ENCODE assay signal across 17 cellular contexts in the genomic region with DNA sequence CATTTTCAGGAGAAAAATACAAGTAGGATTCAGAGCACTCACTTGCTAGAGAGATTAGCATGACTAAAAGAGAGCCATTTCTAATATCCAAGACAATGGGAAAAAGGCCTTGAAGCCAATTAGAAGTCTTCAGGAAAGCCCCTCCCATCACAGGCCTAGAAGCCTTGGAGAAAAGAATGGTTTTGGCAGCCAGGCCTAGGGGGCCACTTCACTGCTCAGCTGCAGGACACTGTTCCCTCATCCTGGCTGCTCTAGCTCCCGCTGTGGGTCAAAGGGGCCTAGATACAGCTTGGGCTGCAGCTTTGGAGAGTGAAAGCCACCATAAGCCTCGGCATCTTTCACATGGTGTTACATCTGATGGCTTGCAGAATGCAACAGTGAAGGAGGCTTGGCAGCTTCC.
DNase-seq lines count a peak whose midpoint lies in the region; TF ChIP-seq lines count a peak whose summit lies in the region.
"Had no signal": no experiment of that assay in that cellular context is flagged by ENCODE, and none has a peak within 500 bp of the region (broad histone marks: within the 10 kb centered on the region; RNA-seq: fewer than 3 reads in every experiment).

No MANE protein-coding gene starts in this region.

- H3K4me3 ChIP-seq in HEK293 (ENCODE audit: low read depth, low read length), result no peak overlapping the region
- no peak overlapping the region for H3K4me3 ChIP-seq in endodermal cell (ENCODE audit: low read length)
- no peak overlapping the region for H3K4me3 ChIP-seq in vagina
- no peak overlapping the region for H3K4me3 ChIP-seq in sigmoid colon
- H3K4me3 ChIP-seq: A549, K562 had no signal

- H3K9me3 ChIP-seq in HEK293 (ENCODE audit: control insufficient read depth, insufficient read depth, low read depth, low read length), result no peaks in the 10 kb centered on the region
- no peaks in the 10 kb centered on the region for H3K9me3 ChIP-seq in endodermal cell (ENCODE audit: control insufficient read depth, low read length)
- H3K9me3 ChIP-seq in vagina, result no peaks in the 10 kb centered on the region
- H3K9me3 ChIP-seq in sigmoid colon, result no peaks in the 10 kb centered on the region
- H3K9me3 ChIP-seq: A549, BE2C had no signal

- no peak overlapping the region for H3K27ac Mint-ChIP-seq in endodermal cell
- no peak overlapping the region for H3K27ac Mint-ChIP-seq in immature natural killer cell
- H3K27ac Mint-ChIP-seq: CD4-positive, alpha-beta memory T cell had no signal

- H3K4me1 Mint-ChIP-seq in endodermal cell (peaks cover 2% of the 10 kb centered on the region), immature natural killer cell (no peaks in the 10 kb centered on the region)
- H3K4me1 Mint-ChIP-seq: CD4-positive, alpha-beta memory T cell had no signal

- TF ChIP-seq CTCF in HEK293 (tag by site-specific recombination; IDR thresholded peaks at IDR 0.05) (no peak), endodermal cell (conservative IDR thresholded peaks at IDR 0.05) (no peak), vagina (IDR thresholded peaks at IDR 0.05) (no peak), sigmoid colon (IDR thresholded peaks at IDR 0.05) (no peak)

- H3K27me3 ChIP-seq in endodermal cell (ENCODE audit: control insufficient read depth, insufficient read depth, low read length, poor library complexity, severe bottlenecking) (no peaks in the 10 kb centered on the region), vagina (no peaks in the 10 kb centered on the region), sigmoid colon (no peaks in the 10 kb centered on the region)
- H3K27me3 ChIP-seq: BE2C had no signal

- CTCF ChIA-PET in HEK293 (lab: Yijun Ruan, JAX), result no interaction called here

- POLR2A ChIA-PET in HEK293 (lab: Yijun Ruan, JAX), result no interaction called here

- no peak for TF ChIP-seq EP300 in sigmoid colon (IDR thresholded peaks at IDR 0.05)

- no peaks in the 10 kb centered on the region for H3K27me3 Mint-ChIP-seq in endodermal cell (ENCODE audit: insufficient read depth)
- H3K27me3 Mint-ChIP-seq in immature natural killer cell (ENCODE audit: low read depth in 3 of 3), result peaks cover 0 to 3% (median 0%) of the 10 kb centered on the region in 3 donors

- H3K36me3 Mint-ChIP-seq in endodermal cell (ENCODE audit: low read depth) (no peaks in the 10 kb centered on the region), immature natural killer cell (no peaks in the 10 kb centered on the region)
- H3K36me3 Mint-ChIP-seq: CD4-positive, alpha-beta memory T cell had no signal

- H3K4me1 ChIP-seq in HEK293 (ENCODE audit: control insufficient read depth, insufficient read depth, low read length), result no peaks in the 10 kb centered on the region
- no peaks in the 10 kb centered on the region for H3K4me1 ChIP-seq in endodermal cell (ENCODE audit: control insufficient read depth, insufficient read depth, low read length)
- no peaks in the 10 kb centered on the region for H3K4me1 ChIP-seq in vagina
- H3K4me1 ChIP-seq in sigmoid colon, result peaks cover 0 to 21% (median 14%) of the 10 kb centered on the region in 4 donors
- H3K4me1 ChIP-seq: A549, BE2C had no signal

- TF ChIP-seq POLR2A in vagina (IDR thresholded peaks at IDR 0.05), result no peak
- no peak for TF ChIP-seq POLR2A in sigmoid colon (IDR thresholded peaks at IDR 0.05)

- no peaks in the 10 kb centered on the region for H3K36me3 ChIP-seq in HEK293 (ENCODE audit: control insufficient read depth in 2 of 2, insufficient read depth in 1 of 2, low read length in 2 of 2)
- no peaks in the 10 kb centered on the region for H3K36me3 ChIP-seq in endodermal cell (ENCODE audit: control insufficient read depth, insufficient read depth, low read length)
- no peaks in the 10 kb centered on the region for H3K36me3 ChIP-seq in vagina
- no peaks in the 10 kb centered on the region for H3K36me3 ChIP-seq in sigmoid colon

- no peak overlapping the region for H3K4me3 Mint-ChIP-seq in endodermal cell
- no peak overlapping the region for H3K4me3 Mint-ChIP-seq in immature natural killer cell
- H3K4me3 Mint-ChIP-seq: CD4-positive, alpha-beta memory T cell had no signal

- intact Hi-C loops in vagina (cut with DNase I), result no loop called here
- intact Hi-C loops in sigmoid colon (cut with DNase I), result no loop called here

- no peak overlapping the region for H3K9ac ChIP-seq in endodermal cell (ENCODE audit: extremely low read depth, low read length, poor library complexity, severe bottlenecking)

- H3K27ac ChIP-seq in HEK293 (ENCODE audit: extremely low read depth, low read depth, low read length) (no peak overlapping the region), endodermal cell (ENCODE audit: low read depth, low read length) (no peak overlapping the region), vagina (no peak overlapping the region), sigmoid colon (no peak overlapping the region)
- H3K27ac ChIP-seq: A549, C4-2B, HL-60 had no signal

- 80 to 85% methylated on average over 2 of the region's 2 CpGs for WGBS in endodermal cell (ENCODE audit: insufficient coverage in 1 of 2, insufficient read length in 1 of 2), 2 experiments
- WGBS in sigmoid colon, 2 donors, result 84 to 89% methylated on average over 2 of the region's 2 CpGs

- H3K9me3 Mint-ChIP-seq in endodermal cell, result no peaks in the 10 kb centered on the region
- H3K9me3 Mint-ChIP-seq in immature natural killer cell, result peaks cover 0 to 4% (median 0%) of the 10 kb centered on the region in 6 donors

- peak; percentile 59 for DNase-seq in endodermal cell
- peak; percentile 26 for DNase-seq in iPS-NIHi7 (ENCODE audit: extremely low spot score)
- no peak for DNase-seq in immature natural killer cell
- no peak for DNase-seq in NCI-H2081 (lab: John Stamatoyannopoulos, UW)
- no peak for DNase-seq in vagina (ENCODE audit: extremely low spot score in 2 of 2)
- no peak for DNase-seq in sigmoid colon
- DNase-seq: BE2C; CD4-positive, alpha-beta memory T cell; DMS153; DMS79 treated with DMSO at 0.1 percent for 48 hours; EL; GDM1 had no signal

TF ChIP-seq in HEK293, 187 proteins besides CTCF, POLR2A, EP300 and RAD21:
- TF ChIP-seq, protein P1, sequence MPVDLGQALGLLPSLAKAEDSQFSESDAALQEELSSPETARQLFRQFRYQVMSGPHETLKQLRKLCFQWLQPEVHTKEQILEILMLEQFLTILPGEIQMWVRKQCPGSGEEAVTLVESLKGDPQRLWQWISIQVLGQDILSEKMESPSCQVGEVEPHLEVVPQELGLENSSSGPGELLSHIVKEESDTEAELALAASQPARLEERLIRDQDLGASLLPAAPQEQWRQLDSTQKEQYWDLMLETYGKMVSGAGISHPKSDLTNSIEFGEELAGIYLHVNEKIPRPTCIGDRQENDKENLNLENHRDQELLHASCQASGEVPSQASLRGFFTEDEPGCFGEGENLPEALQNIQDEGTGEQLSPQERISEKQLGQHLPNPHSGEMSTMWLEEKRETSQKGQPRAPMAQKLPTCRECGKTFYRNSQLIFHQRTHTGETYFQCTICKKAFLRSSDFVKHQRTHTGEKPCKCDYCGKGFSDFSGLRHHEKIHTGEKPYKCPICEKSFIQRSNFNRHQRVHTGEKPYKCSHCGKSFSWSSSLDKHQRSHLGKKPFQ (tag by site-specific recombination; IDR thresholded peaks at IDR 0.05), result no peak
- TF ChIP-seq ZNF585B (tag by site-specific recombination; IDR thresholded peaks at IDR 0.05) (0 out of 2 replicates have a peak, but pooled peaks have one; percentile 22), ZNF404 (tag by site-specific recombination; IDR thresholded peaks at IDR 0.05) (no peak), SP3 (tag by site-specific recombination; IDR thresholded peaks at IDR 0.05) (no peak)
TF ChIP-seq in HEK293: peak in this region for 1.

Comparison
In these comparisons a context has a peak if more than half of its experiments do, and no peak if none do; other contexts are left out.
1. DNase-seq: peak in endodermal cell (single experiment) and iPS-NIHi7 (single experiment); none in immature natural killer cell (0 of 3), NCI-H2081 (0 of 2), vagina (0 of 2) and sigmoid colon (single experiment).